17 cellular contexts compared by ENCODE assay signal in the genomic region with DNA sequence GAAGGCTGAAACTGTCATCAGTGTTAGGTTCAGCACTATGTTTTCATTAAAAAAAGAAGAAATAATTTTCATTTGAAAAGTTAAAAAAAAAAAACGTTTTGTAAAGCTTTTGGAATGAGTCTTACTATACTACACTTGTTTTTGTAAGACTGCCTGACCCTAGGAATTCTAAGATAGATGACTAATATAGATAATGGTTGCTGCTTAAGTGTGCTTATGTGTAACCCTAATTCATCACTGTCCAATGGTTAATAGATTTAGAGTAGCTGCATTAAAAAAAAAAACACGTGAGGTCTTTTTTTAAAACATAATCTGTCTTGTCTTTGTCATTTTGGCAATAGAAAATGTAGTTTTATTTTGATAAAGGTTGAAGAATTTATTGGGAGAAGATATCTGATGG.
DNase-seq lines count a peak whose midpoint lies in the region; ATAC-seq and TF ChIP-seq lines count a peak whose summit lies in the region.
"Had no signal": no experiment of that assay in that cellular context is flagged by ENCODE, and none has a peak within 500 bp of the region (broad histone marks: within the 10 kb centered on the region; RNA-seq: fewer than 3 reads in every experiment).

No MANE protein-coding gene starts in this region.

- no peak overlapping the region for H3K4me2 ChIP-seq in trophoblast cell (ENCODE audit: low read length)
- no peak overlapping the region for H3K4me2 ChIP-seq in MM.1S (ENCODE audit: low read depth, low read length)
- H3K4me2 ChIP-seq: KMS-11 had no signal

- H3K23ac ChIP-seq in trophoblast cell (ENCODE audit: low read length), result no peak overlapping the region

- H3K4me1 ChIP-seq in trophoblast cell (ENCODE audit: control insufficient read depth in 1 of 2, insufficient read depth in 2 of 2, low read length in 2 of 2) (no peaks in the 10 kb centered on the region), MM.1S (ENCODE audit: low read length) (no peaks in the 10 kb centered on the region)

- no peak overlapping the region for H2AK5ac ChIP-seq in trophoblast cell (ENCODE audit: low read length)

- no peak overlapping the region for H4K8ac ChIP-seq in trophoblast cell (ENCODE audit: low read depth, low read length)

- TF ChIP-seq CTCF in choroid plexus epithelial cell (conservative IDR thresholded peaks at IDR 0.05; ENCODE audit: low read depth, low read length) (no peak), MM.1S (IDR thresholded peaks at IDR 0.05; ENCODE audit: low read length) (no peak)

- H2AFZ ChIP-seq in trophoblast cell (ENCODE audit: insufficient read depth, low read length, poor library complexity), result no peak overlapping the region
- H2AFZ ChIP-seq in MM.1S (ENCODE audit: low read length), result no peak overlapping the region

- H2BK120ac ChIP-seq in trophoblast cell (ENCODE audit: insufficient read depth, low read length, poor library complexity), result no peak overlapping the region

- H3K9ac ChIP-seq in trophoblast cell (ENCODE audit: low read length) (no peak overlapping the region), MM.1S (ENCODE audit: low read length) (no peak overlapping the region)
- H3K9ac ChIP-seq: KMS-11 had no signal

- H3F3A ChIP-seq in MM.1S (ENCODE audit: insufficient read depth, low read length), result no peaks in the 10 kb centered on the region

- H3K18ac ChIP-seq in trophoblast cell (ENCODE audit: low read length), result no peak overlapping the region

- H3K9me3 ChIP-seq in trophoblast cell (ENCODE audit: insufficient read depth, low read depth, low read length) (no peaks in the 10 kb centered on the region), MM.1S (replicated peaks; ENCODE audit: insufficient read depth, low read length) (no peaks in the 10 kb centered on the region)

- DNase-seq in NCI-H226 (peak; percentile 38), choroid plexus epithelial cell (ENCODE audit: low read depth) (peak; percentile 25), kidney tubule cell (ENCODE audit: low spot score) (peak; percentile 17), trophoblast cell (no peak), MM.1S (no peak), DMS79 treated with DMSO at 0.1 percent for 48 hours (lab: John Stamatoyannopoulos, UW) (no peak)
- DNase-seq: CD4-positive, alpha-beta memory T cell; H9; NCI-H1092; NCI-H2081 treated with DMSO at 0.1 percent for 48 hours; NCI-H446 treated with DMSO at 0.1 percent for 48 hours; OCI-M1; RPMI8226; SIG-M5 had no signal

- no peak overlapping the region for H3K4ac ChIP-seq in trophoblast cell (ENCODE audit: low read depth, low read length)

- H3K27me3 ChIP-seq in trophoblast cell (ENCODE audit: insufficient read depth, low read length), result no peaks in the 10 kb centered on the region
- no peaks in the 10 kb centered on the region for H3K27me3 ChIP-seq in MM.1S (replicated peaks; ENCODE audit: insufficient read depth, low read length)

- H3K27ac ChIP-seq in trophoblast cell (ENCODE audit: low read depth, low read length) (no peak overlapping the region), MM.1S (ENCODE audit: low read length) (no peak overlapping the region)
- H3K27ac ChIP-seq: KMS-11 had no signal

- no peak for ATAC-seq in HG02938 (IDR thresholded peaks at IDR 0.05; ENCODE audit: unreplicated experiment)
- ATAC-seq: HepG2 had no signal

- H3K79me2 ChIP-seq in trophoblast cell (ENCODE audit: control insufficient read depth, insufficient read depth, low read length, poor library complexity) (no peaks in the 10 kb centered on the region), MM.1S (ENCODE audit: low read length) (no peaks in the 10 kb centered on the region)

- H3K9me2 ChIP-seq in MM.1S (replicated peaks; ENCODE audit: insufficient read depth, low read length), result no peaks in the 10 kb centered on the region

- no peak overlapping the region for H4K12ac ChIP-seq in trophoblast cell (ENCODE audit: low read depth, low read length)

- H3K79me1 ChIP-seq in trophoblast cell (ENCODE audit: low read length), result no peaks in the 10 kb centered on the region

- no peak overlapping the region for H3K4me3 ChIP-seq in choroid plexus epithelial cell (ENCODE audit: low read depth, low read length)
- no peak overlapping the region for H3K4me3 ChIP-seq in trophoblast cell (ENCODE audit: low read depth, low read length)
- H3K4me3 ChIP-seq in MM.1S (ENCODE audit: low read length), result no peak overlapping the region

- H3K36me3 ChIP-seq in trophoblast cell (ENCODE audit: control insufficient read depth in 1 of 2, insufficient read depth in 2 of 2, low read length in 2 of 2), result no peaks in the 10 kb centered on the region
- H3K36me3 ChIP-seq in MM.1S (replicated peaks; ENCODE audit: insufficient read depth, low read length), result no peaks in the 10 kb centered on the region

- H4K20me1 ChIP-seq in MM.1S (ENCODE audit: insufficient read depth, low read length), result no peaks in the 10 kb centered on the region

- no peak overlapping the region for H3K14ac ChIP-seq in trophoblast cell (ENCODE audit: low read length)

- H4K91ac ChIP-seq in trophoblast cell (ENCODE audit: low read depth, low read length), result no peak overlapping the region

- no peak overlapping the region for H2BK12ac ChIP-seq in trophoblast cell (ENCODE audit: low read length)

- WGBS in trophoblast cell (ENCODE audit: extremely low coverage, insufficient coverage, insufficient read length), result no CpG with 5 or more reads among the region's 2 CpGs

- no peak overlapping the region for H2BK5ac ChIP-seq in trophoblast cell (ENCODE audit: low read depth, low read length, poor library complexity)

Comparison
In these comparisons a context has a peak if more than half of its experiments do, and no peak if none do; other contexts are left out.
1. DNase-seq: peak in NCI-H226 (single experiment), choroid plexus epithelial cell (single experiment) and kidney tubule cell (single experiment); none in trophoblast cell (0 of 2), MM.1S (single experiment) and DMS79 treated with DMSO at 0.1 percent for 48 hours (single experiment).